In the genomic region with DNA sequence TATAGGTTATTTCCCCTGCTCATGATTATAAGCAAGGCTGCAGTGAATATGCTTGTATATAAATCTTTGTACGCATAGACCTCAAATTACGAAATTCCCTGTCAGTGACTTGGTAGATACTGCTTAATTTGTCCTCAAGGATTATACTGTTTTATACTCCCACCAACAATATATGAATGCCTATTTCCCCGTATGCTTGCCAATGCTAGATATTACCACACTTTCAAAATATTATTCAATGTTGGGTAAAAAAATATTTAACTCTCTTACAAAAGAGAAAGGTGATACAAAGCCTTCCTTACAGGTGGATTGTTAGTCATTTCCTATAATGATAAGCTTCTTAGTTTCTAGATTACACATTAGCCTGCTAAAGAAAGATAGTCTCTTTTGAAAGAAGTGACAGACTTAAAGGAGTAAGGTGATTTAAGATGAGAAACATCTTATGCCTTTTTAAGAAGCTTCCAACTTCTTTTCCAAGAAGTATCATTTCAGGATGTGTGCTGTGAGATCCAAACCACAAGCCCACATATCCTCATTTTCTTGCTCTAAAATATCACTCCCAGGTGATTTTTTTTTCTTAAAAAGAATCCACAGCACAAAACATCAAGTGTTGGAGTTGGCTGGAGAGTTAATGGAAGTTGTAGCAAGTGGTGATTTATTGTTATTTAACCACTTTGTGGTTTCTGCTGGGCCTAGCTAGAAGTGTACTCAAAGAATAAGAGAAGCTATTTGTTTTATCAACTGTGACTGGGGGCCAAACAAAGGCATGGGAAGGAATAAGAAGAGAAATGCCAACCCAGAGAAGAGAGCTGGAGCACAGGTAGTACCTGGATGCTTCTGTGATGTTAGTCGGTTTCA, we compare ENCODE assay signal across 19 cellular contexts. TPM values are rescaled to one million over a fixed set of nuclear protein-coding genes. Genes with fewer than 3 reads are reported as not detected.
DNase-seq lines count a peak whose midpoint lies in the region; ATAC-seq, FAIRE-seq and TF ChIP-seq lines count a peak whose summit lies in the region.
"Had no signal": no experiment of that assay in that cellular context is flagged by ENCODE, and none has a peak within 500 bp of the region (broad histone marks: within the 10 kb centered on the region; RNA-seq: fewer than 3 reads in every experiment).

No MANE protein-coding gene starts in this region.

- FAIRE-seq in keratinocyte (lab: Jason Lieb, UNC), result no peak

- H3F3A ChIP-seq in GM23338 (replicated peaks; ENCODE audit: low read depth), result no peaks in the 10 kb centered on the region

- H3K36me3 Mint-ChIP-seq in Caco-2 (ENCODE audit: insufficient read depth, unreplicated experiment) (peaks cover 5% of the 10 kb centered on the region), GM23338 (ENCODE audit: low read depth) (peaks cover 17% of the 10 kb centered on the region; the same call in 2 of the 3 replicates)
- H3K36me3 Mint-ChIP-seq: stimulated activated memory B cell treated with anti-CD40 and anti-IgM and Interleukin-4, amounts not matched to agents 10 μg/mL and 1 μg/mL and 100 μg/mL, for 72 hours had no signal

- no peaks in the 10 kb centered on the region for H3K79me2 ChIP-seq in GM23338 (replicated peaks; ENCODE audit: insufficient read depth)
- no peaks in the 10 kb centered on the region for H3K79me2 ChIP-seq in keratinocyte (ENCODE audit: control insufficient read depth, insufficient read depth, low read length)
- H3K79me2 ChIP-seq: hepatocyte, parathyroid adenoma had no signal

- no peak for TF ChIP-seq CTCF in Caco-2 (IDR thresholded peaks at IDR 0.05; ENCODE audit: insufficient read depth in 1 of 2, low read depth in 1 of 2, low read length in 1 of 2, severe bottlenecking in 1 of 2, unreplicated experiment in 1 of 2)
- TF ChIP-seq CTCF in GM23338 (conservative IDR thresholded peaks at IDR 0.05; ENCODE audit: low read depth in 2 of 2), result no peak
- no peak for TF ChIP-seq CTCF in keratinocyte (optimal IDR thresholded peaks at IDR 0.05 in 1 of 3, IDR thresholded peaks at IDR 0.05 in 1 of 3, conservative IDR thresholded peaks at IDR 0.05 in 1 of 3; ENCODE audit: extremely low read depth in 1 of 3, insufficient read depth in 2 of 3, low read length in 3 of 3)
- TF ChIP-seq CTCF in adrenal gland (IDR thresholded peaks at IDR 0.05), result no peak

- H3K4me1 Mint-ChIP-seq in Caco-2 (ENCODE audit: low read depth, unreplicated experiment), result peaks cover 26% of the 10 kb centered on the region
- H3K4me1 Mint-ChIP-seq in GM23338, result no peaks in the 10 kb centered on the region
- H3K4me1 Mint-ChIP-seq: stimulated activated memory B cell treated with anti-CD40 and anti-IgM and Interleukin-4, amounts not matched to agents 10 μg/mL and 1 μg/mL and 100 μg/mL, for 72 hours had no signal

- H3K9me3 ChIP-seq in Caco-2 (peaks cover 9% of the 10 kb centered on the region), keratinocyte (ENCODE audit: control insufficient read depth, low read depth, low read length) (no peaks in the 10 kb centered on the region), adrenal gland (replicated peaks in 1 of 3) (no peaks in the 10 kb centered on the region)

- DNase-seq in Caco-2 (no peak), GM23338 (ENCODE audit: low spot score) (no peak), NCI-H774 (lab: John Stamatoyannopoulos, UW) (peak; percentile 14), keratinocyte (ENCODE audit: low read depth, low spot score) (no peak), SHP77 (lab: John Stamatoyannopoulos, UW) (no peak), adrenal gland (no peak), NCI-H2081 treated with DMSO at 0.1 percent for 48 hours (lab: John Stamatoyannopoulos, UW) (no peak)
- DNase-seq in stimulated activated CD4-positive, alpha-beta T cell treated with anti-CD3 and anti-CD28 coated beads, Interleukin-4, amount 100 ng/mL, for 1 hour, result no peak
- DNase-seq: activated naive CD4-positive, alpha-beta T cell treated with anti-CD3 and anti-CD28 coated beads, Interleukin-2, amount 50 U/mL, for 16 hours; NCI-H2081; WERI-Rb-1 had no signal

- H3K9me3 Mint-ChIP-seq in Caco-2 (ENCODE audit: unreplicated experiment), result peaks cover 30% of the 10 kb centered on the region
- peaks cover 23% of the 10 kb centered on the region for H3K9me3 Mint-ChIP-seq in GM23338

- H4K20me1 ChIP-seq in GM23338 (replicated peaks; ENCODE audit: insufficient read depth) (no peaks in the 10 kb centered on the region), keratinocyte (ENCODE audit: control insufficient read depth, extremely low read depth, insufficient read depth, low read length) (no peaks in the 10 kb centered on the region)

- H3K27ac ChIP-seq in GM23338 (ENCODE audit: low read depth), result no peak overlapping the region
- peak overlapping the region; percentile 8 for H3K27ac ChIP-seq in keratinocyte (ENCODE audit: control insufficient read depth, insufficient read depth, low read length)
- H3K27ac ChIP-seq in adrenal gland, result no peak overlapping the region
- H3K27ac ChIP-seq: hepatocyte, parathyroid adenoma, WERI-Rb-1 had no signal

- CTCF ChIA-PET in Caco-2 (lab: Charles Lee), result interaction anchor here (1.1 to 1.3 kb wide), 2 partner anchors 39 to 59 kb away, joined by 3 read pairs; partner anchors contain the start of gene BARX2

- WGBS in adrenal gland, 4 donors, result 61 to 69% (median 67%) methylated on average over 4 of the region's 4 CpGs

- dilution Hi-C loops in keratinocyte (cut with MboI; ENCODE audit: extremely low pct_ligation_motif_present, low sequenced_read_pairs), result no loop called here

- no peaks in the 10 kb centered on the region for H3K27me3 ChIP-seq in Caco-2 (replicated peaks; ENCODE audit: control insufficient read depth, insufficient read depth, low read length)
- H3K27me3 ChIP-seq in GM23338 (ENCODE audit: insufficient read depth), result no peaks in the 10 kb centered on the region
- no peaks in the 10 kb centered on the region for H3K27me3 ChIP-seq in keratinocyte (ENCODE audit: control insufficient read depth, extremely low read depth, insufficient read depth, low read length)
- no peaks in the 10 kb centered on the region for H3K27me3 ChIP-seq in adrenal gland
- H3K27me3 ChIP-seq: hepatocyte had no signal

- H2AFZ ChIP-seq in GM23338 (0 out of 2 replicates have a peak overlapping the region, but pooled peaks have one; percentile 28), keratinocyte (ENCODE audit: control insufficient read depth, low read length) (no peak overlapping the region)
- H2AFZ ChIP-seq: hepatocyte, parathyroid adenoma had no signal

- no peak overlapping the region for H3K9ac ChIP-seq in keratinocyte (ENCODE audit: control insufficient read depth, extremely low read depth, insufficient read depth, low read length)
- H3K9ac ChIP-seq: parathyroid adenoma had no signal

- peak overlapping the region; percentile 54 for H3K27ac Mint-ChIP-seq in Caco-2 (ENCODE audit: unreplicated experiment)
- H3K27ac Mint-ChIP-seq in GM23338, result no peak overlapping the region
- H3K27ac Mint-ChIP-seq: stimulated activated memory B cell treated with anti-CD40 and anti-IgM and Interleukin-4, amounts not matched to agents 10 μg/mL and 1 μg/mL and 100 μg/mL, for 72 hours had no signal

- H3K4me1 ChIP-seq in Caco-2, result peaks cover 14% of the 10 kb centered on the region
- H3K4me1 ChIP-seq in GM23338 (ENCODE audit: insufficient read depth), result no peaks in the 10 kb centered on the region
- H3K4me1 ChIP-seq in keratinocyte (ENCODE audit: control insufficient read depth, extremely low read depth, insufficient read depth, low read length), result peaks cover 15% of the 10 kb centered on the region
- no peaks in the 10 kb centered on the region for H3K4me1 ChIP-seq in adrenal gland (replicated peaks in 1 of 2)
- H3K4me1 ChIP-seq: parathyroid adenoma had no signal

- H3K4me2 ChIP-seq in GM23338 (no peak overlapping the region), keratinocyte (ENCODE audit: control insufficient read depth, extremely low read depth, insufficient read depth, low read depth, low read length) (no peak overlapping the region)
- H3K4me2 ChIP-seq: hepatocyte had no signal

- H3K9me1 ChIP-seq in keratinocyte (ENCODE audit: control insufficient read depth, extremely low read depth, insufficient read depth, low read length), result no peaks in the 10 kb centered on the region

- H3K36me3 ChIP-seq in Caco-2 (ENCODE audit: control insufficient read depth, insufficient read depth, low read length) (no peaks in the 10 kb centered on the region), GM23338 (ENCODE audit: insufficient read depth) (no peaks in the 10 kb centered on the region; the same call in 1 of the 2 replicates), keratinocyte (ENCODE audit: control insufficient read depth in 2 of 2, extremely low read depth in 1 of 2, insufficient read depth in 2 of 2, low read length in 2 of 2) (no peaks in the 10 kb centered on the region), adrenal gland (replicated peaks in 1 of 2) (no peaks in the 10 kb centered on the region)
- H3K36me3 ChIP-seq: WERI-Rb-1 had no signal

- no peak overlapping the region for H3K4me3 Mint-ChIP-seq in Caco-2 (ENCODE audit: unreplicated experiment)
- no peak overlapping the region for H3K4me3 Mint-ChIP-seq in GM23338
- H3K4me3 Mint-ChIP-seq: stimulated activated memory B cell treated with anti-CD40 and anti-IgM and Interleukin-4, amounts not matched to agents 10 μg/mL and 1 μg/mL and 100 μg/mL, for 72 hours had no signal

- BruUV-seq in Caco-2 (replicated peaks; lab: Mats Ljungman, UMichigan), result no TSS peak

- POLR2A ChIA-PET in Caco-2 (lab: Charles Lee), result no interaction called here

- no peak for TF ChIP-seq POLR2A in adrenal gland (IDR thresholded peaks at IDR 0.05)

- peaks cover 4% of the 10 kb centered on the region; the same call in 1 of the 2 replicates for H3K9me2 ChIP-seq in GM23338 (ENCODE audit: insufficient read depth)

- no peaks in the 10 kb centered on the region for H3K27me3 Mint-ChIP-seq in Caco-2 (ENCODE audit: insufficient read depth, unreplicated experiment)
- peaks cover 6% of the 10 kb centered on the region for H3K27me3 Mint-ChIP-seq in GM23338 (ENCODE audit: insufficient read depth, low read depth, poor library complexity)
- H3K27me3 Mint-ChIP-seq: stimulated activated memory B cell treated with anti-CD40 and anti-IgM and Interleukin-4, amounts not matched to agents 10 μg/mL and 1 μg/mL and 100 μg/mL, for 72 hours had no signal

- no peak for ATAC-seq in GM23338
- ATAC-seq: stimulated activated memory B cell treated with anti-CD40 and anti-IgM and Interleukin-4, amounts not matched to agents 10 μg/mL and 1 μg/mL and 100 μg/mL, for 72 hours had no signal

- intact Hi-C loops in Caco-2 (cut with micrococcal nuclease; ENCODE audit: unreplicated experiment) (no loop called here), adrenal gland (cut with DNase I) (no loop called here)

- H3K4me3 ChIP-seq in Caco-2 (ENCODE audit: low read depth, low read length) (no peak overlapping the region), GM23338 (no peak overlapping the region), keratinocyte (ENCODE audit: control insufficient read depth in 2 of 3, extremely low read depth in 1 of 3, insufficient read depth in 2 of 3, low read depth in 1 of 3, low read length in 3 of 3) (no peak overlapping the region), adrenal gland (no peak overlapping the region)
- H3K4me3 ChIP-seq: hepatocyte had no signal

RNA-seq across cellular contexts. Expression of gene BARX2, which starts 59.2 kb away (rescaled TPM):
- 0.82 and 1.1 TPM in 2 replicates for total RNA-seq in Caco-2 (2022)
- total RNA-seq in GM23338 (2014; rRNA removed; shearing (Covaris generic)), result not detected in 2 replicates
- not detected in 2 replicates for polyA plus RNA-seq in GM23338 (2016; fragmentation: Nextera tagmentation; extraction: Ambion mirVana)
- 0.55 to 0.87 TPM (median 0.59 TPM) in 3 replicates for polyA plus RNA-seq in keratinocyte
- polyA plus RNA-seq in keratinocyte (2011; ENCODE audit: low read depth), result 2.6 TPM
- 0.64 and 0.67 TPM in 2 replicates for polyA plus RNA-seq in keratinocyte (2011; cell fraction: cytosol; rRNA removed)
- 0.46 and 0.60 TPM in 2 replicates for polyA plus RNA-seq in keratinocyte (2011; cell fraction: nucleus; rRNA removed)
- polyA plus RNA-seq in keratinocyte (2012; ENCODE audit: low replicate concordance), result 0.86 and 6.3 TPM in 2 replicates
- polyA minus RNA-seq in keratinocyte, result 0.45 to 0.63 TPM (median 0.56 TPM) in 3 replicates
- not detected for polyA minus RNA-seq in keratinocyte (2011; cell fraction: cytosol; rRNA and poly(A)+ RNA removed)
- polyA minus RNA-seq in keratinocyte (2011; cell fraction: nucleus; rRNA and poly(A)+ RNA removed), result 0.84 and 0.93 TPM in 2 replicates
- not detected for total RNA-seq in adrenal gland
- under 1 TPM in 1 of 3 donors, not detected in 2; 0.07 TPM for polyA plus RNA-seq in adrenal gland
- total RNA-seq: cardiac septum, LHCN-M2, liver, myocyte, skeletal muscle tissue had no signal
- polyA plus RNA-seq: liver had no signal
